In genomic region chr17:38351412-38352222, GRCh38 we compare ENCODE assay signal across 8 cellular contexts. TPM values are rescaled to one million over a fixed set of nuclear protein-coding genes. Genes with fewer than 3 reads are reported as not detected.
A peak's percentile ranks its signal among the peaks of the same experiment; 100 is the strongest.
DNase-seq lines count a peak whose midpoint lies in the region; ATAC-seq and TF ChIP-seq lines count a peak whose summit lies in the region.

SOCS7 (plus strand) TSS chr17:38351844; CDS start chr17:38352053, 209 bp downstream.

- ATAC-seq in GM21786 (IDR thresholded peaks at IDR 0.05; ENCODE audit: unreplicated experiment): peak; percentile 89
- ATAC-seq in naive thymus-derived CD4-positive, alpha-beta T cell: peak; percentile 95
- ATAC-seq in stimulated activated memory B cell treated with anti-CD40 and anti-IgM and Interleukin-4, amounts not matched to agents 10 μg/mL and 1 μg/mL and 100 μg/mL, for 72 hours: peak; percentile 98

- H3K27me3 ChIP-seq in Peyer's patch (no peaks in the 10 kb centered on the region), fibroblast of lung (ENCODE audit: control insufficient read depth, insufficient read depth, low read length) (no peaks in the 10 kb centered on the region)
- H3K27me3 ChIP-seq in naive thymus-derived CD4-positive, alpha-beta T cell (ENCODE audit: control insufficient read depth in 2 of 2, insufficient read depth in 2 of 2, low read length in 2 of 2): no peaks in the 10 kb centered on the region

- intact Hi-C loops in naive thymus-derived CD4-positive, alpha-beta T cell (cut with micrococcal nuclease): loop anchor here (2.0 to 5.0 kb wide), 4 partner anchors 54 to 945 kb away; partner anchors contain the start of genes MRPL45 (in 2 of the 2), ACACA (in 1 of the 2) and TADA2A (in 1 of the 2)

- no peaks in the 10 kb centered on the region for H3K27me3 Mint-ChIP-seq in naive thymus-derived CD4-positive, alpha-beta T cell
- no peaks in the 10 kb centered on the region for H3K27me3 Mint-ChIP-seq in stimulated activated memory B cell treated with anti-CD40 and anti-IgM and Interleukin-4, amounts not matched to agents 10 μg/mL and 1 μg/mL and 100 μg/mL, for 72 hours

- H3K27ac ChIP-seq in KOPT-K1 (ENCODE audit: low read depth, low read length, poor library complexity, severe bottlenecking) (peak within 1 kb of the TSS; percentile 78), Peyer's patch (peak within 1 kb of the TSS; percentile 81 to 85 (median 83)), fibroblast of lung (ENCODE audit: insufficient read depth, low read length) (peak within 1 kb of the TSS; percentile 89)
- peak within 1 kb of the TSS; percentile 75 for H3K27ac ChIP-seq in naive thymus-derived CD4-positive, alpha-beta T cell (ENCODE audit: low read depth, low read length)

- peak within 1 kb of the TSS; percentile 90 to 96 (median 92) for H3K4me3 Mint-ChIP-seq in naive thymus-derived CD4-positive, alpha-beta T cell
- peak within 1 kb of the TSS; percentile 99 for H3K4me3 Mint-ChIP-seq in stimulated activated memory B cell treated with anti-CD40 and anti-IgM and Interleukin-4, amounts not matched to agents 10 μg/mL and 1 μg/mL and 100 μg/mL, for 72 hours

- H3K36me3 ChIP-seq in KOPT-K1 (ENCODE audit: insufficient read depth, low read length) (no peaks in the 10 kb centered on the region), Peyer's patch (no peaks in the 10 kb centered on the region), fibroblast of lung (ENCODE audit: control insufficient read depth, insufficient read depth, low read length) (no peaks in the 10 kb centered on the region)
- no peaks in the 10 kb centered on the region for H3K36me3 ChIP-seq in naive thymus-derived CD4-positive, alpha-beta T cell (ENCODE audit: control insufficient read depth in 2 of 3, insufficient read depth in 3 of 3, low read length in 3 of 3)

- CTCF ChIA-PET in naive thymus-derived CD4-positive, alpha-beta T cell (lab: Charles Lee): interaction anchor here (0.9 to 3.4 kb wide), 3 partner anchors 60 to 207 kb away, joined by 3 to 81 read pairs (median 4); no protein-coding TSS in a partner anchor

- H3K9me3 ChIP-seq in KOPT-K1 (ENCODE audit: insufficient read depth, low read length, poor library complexity, severe bottlenecking) (no peaks in the 10 kb centered on the region), Peyer's patch (no peaks in the 10 kb centered on the region), fibroblast of lung (ENCODE audit: control insufficient read depth, insufficient read depth, low read depth, low read length) (no peaks in the 10 kb centered on the region)
- H3K9me3 ChIP-seq in naive thymus-derived CD4-positive, alpha-beta T cell (ENCODE audit: control insufficient read depth in 2 of 3, low read length in 3 of 3): no peaks in the 10 kb centered on the region

- H3K79me2 ChIP-seq in fibroblast of lung (ENCODE audit: control insufficient read depth, insufficient read depth, low read length): peaks cover 19% of the 10 kb centered on the region

- DNase-seq in DMS79 (lab: John Stamatoyannopoulos, UW) (peak; percentile 80), Peyer's patch (peak; percentile 91 to 97 (median 96)), activated T-helper 1 cell treated with Interleukin-2 at 50 U/mL for 16 hours (ENCODE audit: low read depth) (peak; percentile 87), fibroblast of lung (ENCODE audit: low read depth in 2 of 2) (peak; percentile 91)
- DNase-seq in naive thymus-derived CD4-positive, alpha-beta T cell: peak; percentile 81 to 96 (median 90)

- H3K27ac Mint-ChIP-seq in naive thymus-derived CD4-positive, alpha-beta T cell: peak within 1 kb of the TSS; percentile 88 to 98 (median 94)
- peak within 1 kb of the TSS; percentile 93 for H3K27ac Mint-ChIP-seq in stimulated activated memory B cell treated with anti-CD40 and anti-IgM and Interleukin-4, amounts not matched to agents 10 μg/mL and 1 μg/mL and 100 μg/mL, for 72 hours

- H4K20me1 ChIP-seq in fibroblast of lung (ENCODE audit: control insufficient read depth, extremely low read depth, insufficient read depth, low read length): no peaks in the 10 kb centered on the region

- peaks cover 0 to 2% (median 0%) of the 10 kb centered on the region in 5 donors for H3K36me3 Mint-ChIP-seq in naive thymus-derived CD4-positive, alpha-beta T cell
- H3K36me3 Mint-ChIP-seq in stimulated activated memory B cell treated with anti-CD40 and anti-IgM and Interleukin-4, amounts not matched to agents 10 μg/mL and 1 μg/mL and 100 μg/mL, for 72 hours: peaks cover 1% of the 10 kb centered on the region

- peak within 1 kb of the TSS; percentile 88 to 92 (median 90) for H3K4me3 ChIP-seq in Peyer's patch
- H3K4me3 ChIP-seq in fibroblast of lung (replicated peaks in 1 of 4; ENCODE audit: control extremely low read depth in 1 of 4, insufficient read depth in 1 of 4, low read depth in 3 of 4, low read length in 4 of 4): peak within 1 kb of the TSS; percentile 70 to 82 (median 77)
- H3K4me3 ChIP-seq in naive thymus-derived CD4-positive, alpha-beta T cell (ENCODE audit: low read length): peak within 1 kb of the TSS; percentile 69

- peaks cover 0 to 32% (median 0%) of the 10 kb centered on the region in 4 donors for H3K4me1 ChIP-seq in Peyer's patch
- no peaks in the 10 kb centered on the region for H3K4me1 ChIP-seq in fibroblast of lung (ENCODE audit: control insufficient read depth, extremely low read depth, insufficient read depth, low read length)
- peaks cover 9 to 21% of the 10 kb centered on the region in 2 donors for H3K4me1 ChIP-seq in naive thymus-derived CD4-positive, alpha-beta T cell (ENCODE audit: control insufficient read depth in 2 of 2, insufficient read depth in 2 of 2, low read length in 2 of 2)

- POLR2A ChIA-PET in naive thymus-derived CD4-positive, alpha-beta T cell (lab: Charles Lee): interaction anchor here (1.0 to 1.1 kb wide), 3 partner anchors 10 to 63 kb away, joined by 3 read pairs; no protein-coding TSS in a partner anchor

- H3K4me1 Mint-ChIP-seq in naive thymus-derived CD4-positive, alpha-beta T cell: peaks cover 31 to 55% (median 45%) of the 10 kb centered on the region in 7 donors
- H3K4me1 Mint-ChIP-seq in stimulated activated memory B cell treated with anti-CD40 and anti-IgM and Interleukin-4, amounts not matched to agents 10 μg/mL and 1 μg/mL and 100 μg/mL, for 72 hours: peaks cover 46% of the 10 kb centered on the region

- peak within 1 kb of the TSS; percentile 95 for H3K4me2 ChIP-seq in fibroblast of lung (ENCODE audit: extremely low read depth, insufficient read depth, low read length)

- TF ChIP-seq CTCF in Peyer's patch (IDR thresholded peaks at IDR 0.05) (no peak), fibroblast of lung (conservative IDR thresholded peaks at IDR 0.05 in 1 of 2, IDR thresholded peaks at IDR 0.05 in 1 of 2; ENCODE audit: low read depth in 1 of 2, low read length in 2 of 2) (no peak)

- peak within 1 kb of the TSS; percentile 68 for H3K9ac ChIP-seq in fibroblast of lung (ENCODE audit: insufficient read depth, low read length)

- peak; percentile 68 to 69 for TF ChIP-seq POLR2A in Peyer's patch (IDR thresholded peaks at IDR 0.05)

- peak within 1 kb of the TSS; percentile 96 for H2AFZ ChIP-seq in fibroblast of lung (ENCODE audit: low read length)

- no peaks in the 10 kb centered on the region for H3K9me3 Mint-ChIP-seq in naive thymus-derived CD4-positive, alpha-beta T cell
- no peaks in the 10 kb centered on the region for H3K9me3 Mint-ChIP-seq in stimulated activated memory B cell treated with anti-CD40 and anti-IgM and Interleukin-4, amounts not matched to agents 10 μg/mL and 1 μg/mL and 100 μg/mL, for 72 hours

RNA-seq across cellular contexts. Expression of gene SOCS7, which starts in this region (rescaled TPM):
- total RNA-seq in Peyer's patch (10 to 100 TPM; 14.2 to 24.5 (median 16.1) TPM), fibroblast of lung (9.4 and 9.8 TPM in 2 replicates)
- polyA plus RNA-seq in fibroblast of lung: 4.8 and 5.2 TPM in 2 replicates
- polyA plus RNA-seq in fibroblast of lung (2012): 4.1 and 6.3 TPM in 2 replicates
- polyA minus RNA-seq in fibroblast of lung (ENCODE audit: low replicate concordance): 14.3 and 38.2 TPM in 2 replicates
- total RNA-seq in naive thymus-derived CD4-positive, alpha-beta T cell: 10 to 100 TPM; 17.0 to 23.3 (median 21.5) TPM
- polyA plus RNA-seq in naive thymus-derived CD4-positive, alpha-beta T cell: under 1 TPM; 0.57 to 0.81 TPM

Comparison
In these comparisons a context has a peak if more than half of its experiments do, and no peak if none do; other contexts are left out.
1. Peak in every context shown above with its lines: DNase-seq, ATAC-seq, H3K4me3 ChIP-seq and H3K27ac ChIP-seq.